Comparison of ENCODE assay signal across 1 cellular context in the genomic region with DNA sequence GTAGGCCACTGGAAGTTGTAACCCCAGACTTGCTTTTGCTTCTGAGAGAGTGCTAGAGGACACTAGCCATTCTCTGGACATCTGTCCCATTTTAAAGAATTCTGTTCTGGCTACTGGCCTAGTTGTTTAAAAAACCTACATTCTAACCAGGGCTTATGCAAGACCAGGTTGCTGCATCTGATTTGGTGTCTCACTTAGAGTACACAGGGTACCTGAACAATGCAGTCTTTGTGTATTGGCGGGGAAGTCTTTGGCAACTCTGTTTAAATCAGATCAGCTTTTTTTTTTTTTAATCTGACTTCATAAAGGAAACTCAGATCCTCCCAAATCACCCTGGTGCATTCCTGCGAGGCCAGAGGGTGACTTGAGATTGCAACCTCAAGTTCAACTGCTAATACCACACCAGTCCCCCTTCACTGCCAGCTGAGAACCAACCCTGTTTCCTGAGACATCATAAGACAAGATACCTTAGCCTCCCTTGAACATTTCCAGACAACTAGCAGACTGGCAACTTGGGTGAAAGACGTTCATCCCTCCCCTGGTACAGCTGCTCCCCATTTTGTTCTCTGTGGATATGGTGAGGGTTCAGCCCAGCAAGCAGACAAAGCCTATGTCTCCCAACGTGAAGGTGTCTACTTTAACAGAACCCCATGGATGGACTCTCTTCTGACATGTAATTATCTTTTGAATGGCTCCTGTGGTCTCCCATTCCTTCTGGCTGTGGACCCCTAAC.
TF ChIP-seq lines count a peak whose summit lies in the region.

No MANE protein-coding gene starts in this region.

TF ChIP-seq in HepG2, 621 proteins besides CTCF, POLR2A, EP300 and RAD21 (continued from another document and continues in another):
- TF ChIP-seq ZNF687 (CRISPR knock-in tag; IDR thresholded peaks at IDR 0.05) (no peak), ZNF512B (CRISPR knock-in tag; IDR thresholded peaks at IDR 0.05; ENCODE audit: borderline replicate concordance) (no peak), KIAA2018 (CRISPR knock-in tag; IDR thresholded peaks at IDR 0.05; ENCODE audit: borderline replicate concordance) (no peak), GMEB1 (CRISPR knock-in tag; IDR thresholded peaks at IDR 0.05; ENCODE audit: borderline replicate concordance) (0 out of 2 replicates have a peak, but pooled peaks have one; percentile 17), STAT6 (CRISPR knock-in tag; IDR thresholded peaks at IDR 0.05; ENCODE audit: borderline replicate concordance) (no peak), DRAP1 (CRISPR knock-in tag; IDR thresholded peaks at IDR 0.05) (no peak), TBX3 (IDR thresholded peaks at IDR 0.05; ENCODE audit: borderline replicate concordance) (no peak), FOXA3 (CRISPR knock-in tag; IDR thresholded peaks at IDR 0.05) (peak; percentile 73), NAIF1 (CRISPR knock-in tag; IDR thresholded peaks at IDR 0.05; ENCODE audit: borderline replicate concordance) (no peak), PAF1 (CRISPR knock-in tag; IDR thresholded peaks at IDR 0.05) (no peak), PITX1 (CRISPR knock-in tag; IDR thresholded peaks at IDR 0.05) (no peak), ZNF670 (CRISPR knock-in tag; IDR thresholded peaks at IDR 0.05; ENCODE audit: borderline replicate concordance) (no peak), POLR2AphosphoS5 (IDR thresholded peaks at IDR 0.05; ENCODE audit: low read depth, low read length) (no peak), HOXA9 (CRISPR knock-in tag; IDR thresholded peaks at IDR 0.05; ENCODE audit: borderline replicate concordance) (no peak), SIX1 (CRISPR knock-in tag; IDR thresholded peaks at IDR 0.05; ENCODE audit: borderline replicate concordance) (no peak), ARNTL (CRISPR knock-in tag; IDR thresholded peaks at IDR 0.05) (no peak), NR2F6 (IDR thresholded peaks at IDR 0.05) (no peak; the same call in 1 of the 2 replicates), NR2F6 (CRISPR knock-in tag; IDR thresholded peaks at IDR 0.05) (no peak; the same call in 1 of the 2 replicates), IRX3 (CRISPR knock-in tag; IDR thresholded peaks at IDR 0.05; ENCODE audit: borderline replicate concordance, low read depth) (no peak), FOXK1 (CRISPR knock-in tag; IDR thresholded peaks at IDR 0.05; ENCODE audit: borderline replicate concordance, low read depth) (no peak), ZBTB46 (CRISPR knock-in tag; IDR thresholded peaks at IDR 0.05; ENCODE audit: borderline replicate concordance) (no peak), FOXC1 (CRISPR knock-in tag; IDR thresholded peaks at IDR 0.05; ENCODE audit: borderline replicate concordance) (no peak), HDAC6 (IDR thresholded peaks at IDR 0.05; ENCODE audit: low read depth, low read length) (no peak), ZNF780A (CRISPR knock-in tag; IDR thresholded peaks at IDR 0.05) (no peak)
- TF ChIP-seq, protein P1, sequence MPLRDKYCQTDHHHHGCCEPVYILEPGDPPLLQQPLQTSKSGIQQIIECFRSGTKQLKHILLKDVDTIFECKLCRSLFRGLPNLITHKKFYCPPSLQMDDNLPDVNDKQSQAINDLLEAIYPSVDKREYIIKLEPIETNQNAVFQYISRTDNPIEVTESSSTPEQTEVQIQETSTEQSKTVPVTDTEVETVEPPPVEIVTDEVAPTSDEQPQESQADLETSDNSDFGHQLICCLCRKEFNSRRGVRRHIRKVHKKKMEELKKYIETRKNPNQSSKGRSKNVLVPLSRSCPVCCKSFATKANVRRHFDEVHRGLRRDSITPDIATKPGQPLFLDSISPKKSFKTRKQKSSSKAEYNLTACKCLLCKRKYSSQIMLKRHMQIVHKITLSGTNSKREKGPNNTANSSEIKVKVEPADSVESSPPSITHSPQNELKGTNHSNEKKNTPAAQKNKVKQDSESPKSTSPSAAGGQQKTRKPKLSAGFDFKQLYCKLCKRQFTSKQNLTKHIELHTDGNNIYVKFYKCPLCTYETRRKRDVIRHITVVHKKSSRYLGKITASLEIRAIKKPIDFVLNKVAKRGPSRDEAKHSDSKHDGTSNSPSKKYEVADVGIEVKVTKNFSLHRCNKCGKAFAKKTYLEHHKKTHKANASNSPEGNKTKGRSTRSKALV (CRISPR knock-in tag; IDR thresholded peaks at IDR 0.05) = no peak
